Comparison of ENCODE assay signal across 19 cellular contexts in the genomic region with DNA sequence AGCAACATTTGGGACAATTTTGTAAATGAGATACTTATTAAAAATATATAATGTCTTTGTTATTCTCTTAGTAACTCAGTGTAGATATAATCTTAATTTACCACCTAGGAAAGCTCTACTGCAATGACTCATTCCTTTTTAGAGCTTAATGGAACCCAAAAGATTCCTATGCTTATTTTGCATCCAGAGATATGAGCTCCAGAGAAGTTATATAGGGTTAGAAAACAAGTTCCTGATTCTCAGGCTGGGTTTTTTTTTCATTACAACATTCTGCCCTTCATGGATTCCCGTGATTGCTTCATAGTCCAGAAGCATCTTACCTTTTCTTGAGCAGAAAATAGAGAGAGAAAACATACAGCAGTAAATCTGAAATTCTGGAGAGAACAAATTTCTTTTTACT. TPM values are rescaled to one million over a fixed set of nuclear protein-coding genes. Genes with fewer than 3 reads are reported as not detected.
"Had no signal": no experiment of that assay in that cellular context is flagged by ENCODE, and none has a peak within 500 bp of the region (broad histone marks: within the 10 kb centered on the region; RNA-seq: fewer than 3 reads in every experiment).

No MANE protein-coding gene starts in this region.

- H3K36me3 Mint-ChIP-seq: activated naive CD4-positive, alpha-beta T cell treated with anti-CD3 and anti-CD28 coated beads, Interleukin-2, amount 10 ng/mL, durations not matched to agents 7 days and 5 days; mesothelial cell of epicardium had no signal

- ATAC-seq: activated CD4-positive, CD25-positive, alpha-beta regulatory T cell treated with anti-CD3 and anti-CD28 coated beads, Interleukin-2, amount 50 U/mL, for 24 hours; stimulated activated naive CD8-positive, alpha-beta T cell treated with anti-CD3 and anti-CD28 coated beads, Interleukin-15, Interleukin-2, amounts not matched to agents 100 U/mL and 50 U/mL, for 24 hours had no signal

- H3K4me3 ChIP-seq: cardiac muscle cell, lung, tibial artery had no signal

- DNase-seq: activated CD4-positive, alpha-beta T cell treated with anti-CD3 and anti-CD28 coated beads, Interleukin-2, amount 10 ng/mL, durations not matched to agents 7 days and 5 days; activated CD8-positive, alpha-beta memory T cell treated with anti-CD3 and anti-CD28 coated beads, Interleukin-2, amount 50 U/mL, for 4 hours; activated effector memory CD4-positive, alpha-beta T cell treated with Interleukin-2 at 50 U/mL for 16 hours; activated naive CD4-positive, alpha-beta T cell treated with anti-CD3 and anti-CD28 coated beads, Interleukin-2, amount 10 ng/mL, durations not matched to agents 7 days and 5 days; activated T-cell treated with anti-CD3 and anti-CD28 coated beads, Interleukin-2, amount 50 U/mL, for 48 hours; effector CD8-positive, alpha-beta T cell; foreskin melanocyte; nucleus accumbens; stimulated activated CD4-positive, alpha-beta T cell treated with anti-CD3 and anti-CD28 coated beads, Interleukin-2, amount 100 ng/mL, for 24 hours; stimulated activated naive CD8-positive, alpha-beta T cell treated with anti-CD3 and anti-CD28 coated beads, Interleukin-15, Interleukin-2, amounts not matched to agents 100 U/mL and 50 U/mL, for 24 hours; substantia nigra; tibial artery had no signal

- H3K4me1 Mint-ChIP-seq: activated CD4-positive, alpha-beta T cell treated with anti-CD3 and anti-CD28 coated beads, Interleukin-2, amount 10 ng/mL, durations not matched to agents 7 days and 5 days; activated naive CD4-positive, alpha-beta T cell treated with anti-CD3 and anti-CD28 coated beads, Interleukin-2, amount 10 ng/mL, durations not matched to agents 7 days and 5 days had no signal

- H3K27me3 Mint-ChIP-seq: activated naive CD4-positive, alpha-beta T cell treated with anti-CD3 and anti-CD28 coated beads, Interleukin-2, amount 10 ng/mL, durations not matched to agents 7 days and 5 days had no signal

- H3K27ac ChIP-seq: cardiac muscle cell, tibial artery had no signal

- H3K9me3 Mint-ChIP-seq: activated CD4-positive, alpha-beta T cell treated with anti-CD3 and anti-CD28 coated beads, Interleukin-2, amount 10 ng/mL, durations not matched to agents 7 days and 5 days; activated naive CD4-positive, alpha-beta T cell treated with anti-CD3 and anti-CD28 coated beads, Interleukin-2, amount 10 ng/mL, durations not matched to agents 7 days and 5 days; dendritic cell treated with granulocyte-macrophage colony-stimulating factor and Interleukin-4, amounts not matched to agents 40 ng/mL and 50 ng/mL, for 4 days; mesothelial cell of epicardium; nephron; T-helper 1 cell treated with Interleukin-12 subunit alpha and Interleukin-12 subunit beta and Interleukin-4 antibody, amounts not matched to agents 30 μg/mL and 1 μg/mL, for 36 hours had no signal

- H3K27me3 ChIP-seq: cardiac muscle cell, tibial artery had no signal

- H3K36me3 ChIP-seq: cardiac muscle cell, tibial artery had no signal

- H3K4me3 Mint-ChIP-seq: activated CD4-positive, alpha-beta T cell treated with anti-CD3 and anti-CD28 coated beads, Interleukin-2, amount 10 ng/mL, durations not matched to agents 7 days and 5 days; activated naive CD4-positive, alpha-beta T cell treated with anti-CD3 and anti-CD28 coated beads, Interleukin-2, amount 10 ng/mL, durations not matched to agents 7 days and 5 days; dendritic cell treated with granulocyte-macrophage colony-stimulating factor and Interleukin-4, amounts not matched to agents 40 ng/mL and 50 ng/mL, for 4 days; mesothelial cell of epicardium; nephron; T-helper 1 cell treated with Interleukin-12 subunit alpha and Interleukin-12 subunit beta and Interleukin-4 antibody, amounts not matched to agents 30 μg/mL and 1 μg/mL, for 36 hours had no signal

- H3K27ac Mint-ChIP-seq: activated CD4-positive, alpha-beta T cell treated with anti-CD3 and anti-CD28 coated beads, Interleukin-2, amount 10 ng/mL, durations not matched to agents 7 days and 5 days; activated naive CD4-positive, alpha-beta T cell treated with anti-CD3 and anti-CD28 coated beads, Interleukin-2, amount 10 ng/mL, durations not matched to agents 7 days and 5 days; dendritic cell treated with granulocyte-macrophage colony-stimulating factor and Interleukin-4, amounts not matched to agents 40 ng/mL and 50 ng/mL, for 4 days; T-helper 1 cell treated with Interleukin-12 subunit alpha and Interleukin-12 subunit beta and Interleukin-4 antibody, amounts not matched to agents 30 μg/mL and 1 μg/mL, for 36 hours had no signal

- H3K4me1 ChIP-seq: tibial artery had no signal

- H3K9me3 ChIP-seq: tibial artery had no signal

RNA-seq across cellular contexts. Expression of a gene that starts 57.9 kb away (rescaled TPM):
- total RNA-seq: cardiac muscle cell had no signal
- polyA plus RNA-seq: cardiac muscle cell had no signal
